19 cellular contexts compared by ENCODE assay signal in genomic region chr17:82933006-82933310, GRCh38.
DNase-seq lines count a peak whose midpoint lies in the region; ATAC-seq and TF ChIP-seq lines count a peak whose summit lies in the region.
"Had no signal": no experiment of that assay in that cellular context is flagged by ENCODE, and none has a peak within 500 bp of the region (broad histone marks: within the 10 kb centered on the region; RNA-seq: fewer than 3 reads in every experiment).

No MANE protein-coding gene starts in this region.

- peaks cover 28% of the 10 kb centered on the region; the same call in 1 of the 2 replicates for H3K9me3 ChIP-seq in AG04450 (ENCODE audit: control insufficient read depth, insufficient read depth, low read length)
- no peaks in the 10 kb centered on the region for H3K9me3 ChIP-seq in GM23248 (ENCODE audit: low read depth)
- H3K9me3 ChIP-seq: ascending aorta, Caco-2, thyroid gland had no signal

- H3K27me3 ChIP-seq in AG04450 (ENCODE audit: control insufficient read depth, insufficient read depth, low read length): no peaks in the 10 kb centered on the region
- no peaks in the 10 kb centered on the region for H3K27me3 ChIP-seq in GM23248 (replicated peaks; ENCODE audit: insufficient read depth)
- H3K27me3 ChIP-seq in dorsolateral prefrontal cortex: no peaks in the 10 kb centered on the region
- H3K27me3 ChIP-seq: ascending aorta, thyroid gland had no signal

- peaks cover 3% of the 10 kb centered on the region for H3K27me3 Mint-ChIP-seq in nephron progenitor cell (ENCODE audit: low read depth, poor library complexity)

- H3K27ac ChIP-seq in AG04450 (ENCODE audit: low read depth, low read length) (peak overlapping the region; percentile 75), GM23248 (peak overlapping the region; percentile 90), dorsolateral prefrontal cortex (peak overlapping the region in 1 of 59 donors; percentile 76)
- H3K27ac ChIP-seq: ascending aorta, HL-60, thyroid gland had no signal

- no peaks in the 10 kb centered on the region for H4K20me1 ChIP-seq in GM23248 (ENCODE audit: insufficient read depth)

- no peak overlapping the region for H3K4me3 Mint-ChIP-seq in nephron progenitor cell
- H3K4me3 Mint-ChIP-seq: endodermal cell had no signal

- no peaks in the 10 kb centered on the region for H3K36me3 ChIP-seq in GM23248 (ENCODE audit: low read depth)

- in situ Hi-C loops in GM23248 (cut with MboI): no loop called here

- H3F3A ChIP-seq in GM23248 (ENCODE audit: insufficient read depth): peaks cover 12% of the 10 kb centered on the region; the same call in 1 of the 2 replicates

- POLR2A ChIA-PET in AG04450 (lab: Yijun Ruan, JAX): no interaction called here

- no peak overlapping the region for H3K4me3 ChIP-seq in AG04450 (ENCODE audit: low read depth, low read length)
- H3K4me3 ChIP-seq in GM23248: no peak overlapping the region
- H3K4me3 ChIP-seq in dorsolateral prefrontal cortex: no peak overlapping the region
- H3K4me3 ChIP-seq: ascending aorta, thyroid gland had no signal

- H2AFZ ChIP-seq in GM23248: no peak overlapping the region

- peak overlapping the region; percentile 72; the same call in 1 of the 2 replicates for H3K9ac ChIP-seq in GM23248

- no peaks in the 10 kb centered on the region for H3K9me2 ChIP-seq in GM23248 (ENCODE audit: insufficient read depth)

- no peaks in the 10 kb centered on the region for H3K79me2 ChIP-seq in GM23248 (ENCODE audit: insufficient read depth)

- 85 to 87% methylated on average over 12 of the region's 12 CpGs for WGBS in GM23248 (ENCODE audit: low coverage in 1 of 2, low lambda C conversion rate in 2 of 2, missing lambda C conversion rate in 2 of 2), 2 experiments

- H3K9me3 Mint-ChIP-seq in nephron progenitor cell: no peaks in the 10 kb centered on the region
- H3K9me3 Mint-ChIP-seq: endodermal cell had no signal

- TF ChIP-seq CTCF in AG04450 (IDR thresholded peaks at IDR 0.05; ENCODE audit: low read depth, low read length): no peak
- no peak for TF ChIP-seq CTCF in dorsolateral prefrontal cortex (IDR thresholded peaks at IDR 0.05 in 54 of 56, conservative IDR thresholded peaks at IDR 0.05 in 2 of 56; ENCODE audit: low read depth in 1 of 56, partially characterized antibody in 56 of 56)
- no peak for TF ChIP-seq CTCF in nephron progenitor cell (IDR thresholded peaks at IDR 0.05)

- no peak overlapping the region for H3K27ac Mint-ChIP-seq in nephron progenitor cell

- peaks cover 17% of the 10 kb centered on the region for H3K4me1 ChIP-seq in GM23248 (ENCODE audit: insufficient read depth)
- H3K4me1 ChIP-seq: ascending aorta, Caco-2, thyroid gland had no signal

- DNase-seq in AG04450 (ENCODE audit: low read depth, low spot score): no peak
- no peak for DNase-seq in GM23248
- peak in 6 of 10 donors; percentile 7 to 35 (median 20) for DNase-seq in dorsolateral prefrontal cortex
- peak; percentile 56 for DNase-seq in posterior vena cava (ENCODE audit: low spot score)
- no peak for DNase-seq in nephron progenitor cell
- no peak for DNase-seq in nucleus accumbens (lab: John Stamatoyannopoulos, UW)
- DNase-seq: activated CD4-positive, alpha-beta T cell treated with anti-CD3 and anti-CD28 coated beads for 48 hours; activated gamma-delta T cell treated with Interleukin-2 at 50 U/mL for 16 hours; endodermal cell; NCI-H1417 treated with DMSO at 0.1 percent for 48 hours; NCI-H524 treated with DMSO at 0.1 percent for 48 hours; occipital lobe; stimulated activated CD4-positive, alpha-beta T cell treated with anti-CD3 and anti-CD28 coated beads, Interleukin-1b, Interleukin-23, amount 100 ng/mL, for 48 hours; stimulated activated naive CD4-positive, alpha-beta T cell had no signal

- intact Hi-C loops in dorsolateral prefrontal cortex (cut with DNase I): no loop called here
- intact Hi-C loops in posterior vena cava (cut with DNase I): no loop called here

- H3K36me3 Mint-ChIP-seq in nephron progenitor cell (ENCODE audit: low read depth): peaks cover 64% of the 10 kb centered on the region

- no peak overlapping the region for H3K4me2 ChIP-seq in GM23248 (ENCODE audit: unreplicated experiment)

- ATAC-seq in HG02840 (IDR thresholded peaks at IDR 0.05; ENCODE audit: low FRiP score, unreplicated experiment): no peak

- CTCF ChIA-PET in AG04450 (lab: Charles Lee): interaction anchor here (0.6 to 2.4 kb wide), 4 partner anchors 31 to 158 kb away, joined by 3 to 6 read pairs (median 3); no protein-coding TSS in a partner anchor

- peaks cover 26% of the 10 kb centered on the region for H3K4me1 Mint-ChIP-seq in nephron progenitor cell
- H3K4me1 Mint-ChIP-seq: endodermal cell had no signal

Comparison
In these comparisons a context has a peak if more than half of its experiments do, and no peak if none do; other contexts are left out.
1. DNase-seq: peak in dorsolateral prefrontal cortex (6 of 10) and posterior vena cava (single experiment); none in AG04450 (single experiment), GM23248 (single experiment), nephron progenitor cell (single experiment) and nucleus accumbens (0 of 56).